Comparison of ENCODE assay signal across 9 cellular contexts in genomic region chr22:43693245-43693644, GRCh38.
"Had no signal": no experiment of that assay in that cellular context is flagged by ENCODE, and none has a peak within 500 bp of the region (broad histone marks: within the 10 kb centered on the region; RNA-seq: fewer than 3 reads in every experiment).

No MANE protein-coding gene starts in this region.

- H3K4me1 ChIP-seq: HAP-1 had no signal

- DNase-seq: H7, HFFc6, Karpas-422, KBM-7 had no signal

- H3K9me3 ChIP-seq: HAP-1 had no signal

- H3K27ac ChIP-seq: KMS-11 had no signal

- ATAC-seq: GM23338, HCT116 had no signal

- H3K27ac Mint-ChIP-seq: GM23338, HFFc6 had no signal

- H3K4me2 ChIP-seq: GM23338, KMS-11 had no signal

- H3K4me3 Mint-ChIP-seq: GM23338, HFFc6 had no signal

- H3K9ac ChIP-seq: KMS-11 had no signal

- H2AFZ ChIP-seq: GM23338 had no signal

- H3K9me3 Mint-ChIP-seq: GM23338 had no signal

- FAIRE-seq: HTR-8/SVneo had no signal

- H3K36me3 ChIP-seq: HAP-1 had no signal

- H3K4me3 ChIP-seq: GM23338, HAP-1 had no signal
